In genomic region chr13:51771418-51772104, GRCh38 we compare ENCODE assay signal across 17 cellular contexts. TPM values are rescaled to one million over a fixed set of nuclear protein-coding genes. Genes with fewer than 3 reads are reported as not detected.
DNase-seq lines count a peak whose midpoint lies in the region; ATAC-seq and TF ChIP-seq lines count a peak whose summit lies in the region.
"Had no signal": no experiment of that assay in that cellular context is flagged by ENCODE, and none has a peak within 500 bp of the region (broad histone marks: within the 10 kb centered on the region; RNA-seq: fewer than 3 reads in every experiment).

No MANE protein-coding gene starts in this region.

- DNase-seq in heart right ventricle (no peak), Right ventricle myocardium superior (no peak), lung (ENCODE audit: low spot score) (no peak), uterus (no peak), SIG-M5 treated with dmso at 0.1 percent for 504 hours (lab: John Stamatoyannopoulos, UW; ENCODE audit: unreplicated experiment) (no peak), H4 (ENCODE audit: low spot score) (no peak)
- DNase-seq: activated CD4-positive, alpha-beta T cell treated with anti-CD3 and anti-CD28 coated beads, Interleukin-2, amount 50 U/mL, for 4 hours; activated effector memory CD4-positive, alpha-beta T cell treated with Interleukin-2 at 50 U/mL for 16 hours; GM23248; IMR-90; NCI-H1048; NCI-H226; retina had no signal

- intact Hi-C loops in heart right ventricle (cut with DNase I) = no loop called here
- intact Hi-C loops in Right ventricle myocardium superior (cut with DNase I) = no loop called here
- intact Hi-C loops in uterus (cut with DNase I; ENCODE audit: low total_unique reads) = no loop called here

- no peak for TF ChIP-seq POLR2A in uterus (IDR thresholded peaks at IDR 0.05)
- TF ChIP-seq POLR2A in gastroesophageal sphincter (IDR thresholded peaks at IDR 0.05) = no peak

- no peaks in the 10 kb centered on the region for H3K27me3 Mint-ChIP-seq in activated T-helper 17 cell treated with anti-CD3 and anti-CD28 coated beads, Interleukin-2, amount 50 U/mL, for 72 hours

- H3K4me1 ChIP-seq in heart right ventricle (peaks cover 9 to 34% (median 24%) of the 10 kb centered on the region in 9 donors), lung (ENCODE audit: control insufficient read depth in 2 of 2, insufficient read depth in 2 of 2, low read length in 2 of 2) (peaks cover 8 to 9% of the 10 kb centered on the region in 2 donors), uterus (peaks cover 9 to 10% of the 10 kb centered on the region in 2 donors), gastroesophageal sphincter (peaks cover 0 to 30% (median 10%) of the 10 kb centered on the region in 3 donors)
- H3K4me1 ChIP-seq: SJSA1 had no signal

- H3K27ac ChIP-seq in heart right ventricle (peak overlapping the region in 1 of 10 donors; percentile 17), lung (ENCODE audit: low read depth in 1 of 2, low read length in 1 of 2) (no peak overlapping the region), uterus (peak overlapping the region; percentile 92 to 96), gastroesophageal sphincter (peak overlapping the region in 2 of 4 donors; percentile 80 to 81)
- H3K27ac ChIP-seq: GM23248, SJSA1, upper lobe of left lung had no signal

- peaks cover 0 to 23% (median 0%) of the 10 kb centered on the region in 9 donors for H3K36me3 ChIP-seq in heart right ventricle
- peaks cover 0 to 16% of the 10 kb centered on the region in 2 donors for H3K36me3 ChIP-seq in lung (ENCODE audit: control insufficient read depth in 2 of 2, insufficient read depth in 2 of 2, low read length in 2 of 2)
- H3K36me3 ChIP-seq in uterus = no peaks in the 10 kb centered on the region
- H3K36me3 ChIP-seq in gastroesophageal sphincter = peaks cover 0 to 61% of the 10 kb centered on the region in 2 donors

- no peaks in the 10 kb centered on the region for H3K4me1 Mint-ChIP-seq in activated T-helper 17 cell treated with anti-CD3 and anti-CD28 coated beads, Interleukin-2, amount 50 U/mL, for 72 hours

- peaks cover 15% of the 10 kb centered on the region for H3K36me3 Mint-ChIP-seq in activated T-helper 17 cell treated with anti-CD3 and anti-CD28 coated beads, Interleukin-2, amount 50 U/mL, for 72 hours (ENCODE audit: low read depth)

- H3K9me3 ChIP-seq in heart right ventricle (no peaks in the 10 kb centered on the region), lung (ENCODE audit: control insufficient read depth in 2 of 2, insufficient read depth in 1 of 2, low read length in 1 of 2) (no peaks in the 10 kb centered on the region), uterus (no peaks in the 10 kb centered on the region), gastroesophageal sphincter (no peaks in the 10 kb centered on the region)
- H3K9me3 ChIP-seq: SJSA1, upper lobe of left lung had no signal

- no peaks in the 10 kb centered on the region for H3K27me3 ChIP-seq in heart right ventricle
- no peaks in the 10 kb centered on the region for H3K27me3 ChIP-seq in lung (ENCODE audit: control insufficient read depth, insufficient read depth)
- no peaks in the 10 kb centered on the region for H3K27me3 ChIP-seq in uterus
- H3K27me3 ChIP-seq in gastroesophageal sphincter = no peaks in the 10 kb centered on the region
- H3K27me3 ChIP-seq: SJSA1, upper lobe of left lung had no signal

- H3K4me3 Mint-ChIP-seq in activated T-helper 17 cell treated with anti-CD3 and anti-CD28 coated beads, Interleukin-2, amount 50 U/mL, for 72 hours = no peak overlapping the region

- H3K4me3 ChIP-seq in heart right ventricle = no peak overlapping the region
- no peak overlapping the region for H3K4me3 ChIP-seq in lung
- H3K4me3 ChIP-seq in uterus = no peak overlapping the region
- H3K4me3 ChIP-seq in gastroesophageal sphincter = no peak overlapping the region
- H3K4me3 ChIP-seq: GM23248, SJSA1, upper lobe of left lung had no signal

- TF ChIP-seq EP300 in gastroesophageal sphincter (IDR thresholded peaks at IDR 0.05) = no peak

- ATAC-seq in heart right ventricle = peak in 5 of 8 donors; percentile 30 to 50 (median 43)
- no peak for ATAC-seq in Right ventricle myocardium superior (ENCODE audit: poor library complexity)
- no peak for ATAC-seq in activated T-helper 17 cell treated with anti-CD3 and anti-CD28 coated beads, Interleukin-2, amount 50 U/mL, for 72 hours (replicated peaks)
- peak; percentile 25 for ATAC-seq in lung (ENCODE audit: insufficient read depth, low FRiP score)
- no peak for ATAC-seq in gastroesophageal sphincter

- peak overlapping the region; percentile 65 for H3K27ac Mint-ChIP-seq in activated T-helper 17 cell treated with anti-CD3 and anti-CD28 coated beads, Interleukin-2, amount 50 U/mL, for 72 hours

- WGBS in heart right ventricle, 2 donors = 82 to 86% methylated on average over 17 of the region's 17 CpGs
- 89 to 92% methylated on average over 17 of the region's 17 CpGs for WGBS in lung, 2 donors
- 97 to 100% methylated on average over 2 to 5 of the region's 17 CpGs for WGBS in gastroesophageal sphincter (ENCODE audit: low coverage in 1 of 2), 2 donors

- peak in 2 of 9 donors; percentile 16 to 17 for TF ChIP-seq CTCF in heart right ventricle (IDR thresholded peaks at IDR 0.05)
- no peak for TF ChIP-seq CTCF in lung (IDR thresholded peaks at IDR 0.05; ENCODE audit: control extremely low read depth, extremely low read depth)
- TF ChIP-seq CTCF in uterus (IDR thresholded peaks at IDR 0.05) = no peak
- TF ChIP-seq CTCF in gastroesophageal sphincter (IDR thresholded peaks at IDR 0.05) = no peak

- H3K9me3 Mint-ChIP-seq in activated T-helper 17 cell treated with anti-CD3 and anti-CD28 coated beads, Interleukin-2, amount 50 U/mL, for 72 hours = no peaks in the 10 kb centered on the region

RNA-seq across cellular contexts. Expression of gene DHRS12, which starts 32.4 kb away (rescaled TPM):
- total RNA-seq in heart right ventricle (10 to 100 TPM in 6 of 10 donors, 1 to 10 TPM in 4; 8.6 to 14.0 (median 10.3) TPM), Right ventricle myocardium superior (10.4 TPM), lung (10 to 100 TPM in 1 of 2 donors, 1 to 10 TPM in 1; 8.5 to 14.1 TPM), uterus (10 to 100 TPM in 1 of 4 donors, 1 to 10 TPM in 3; 5.4 to 18.8 (median 8.5) TPM), gastroesophageal sphincter (10 to 100 TPM in 3 of 4 donors, 1 to 10 TPM in 1; 9.2 to 23.3 (median 19.2) TPM)
- polyA plus RNA-seq in heart right ventricle (10 to 100 TPM in 1 of 2 donors, 1 to 10 TPM in 1; 5.5 to 20.6 TPM), lung (10 to 100 TPM in 1 of 2 donors, 1 to 10 TPM in 1; 9.8 to 17.9 TPM)
- total RNA-seq in activated T-helper 17 cell treated with anti-CD3 and anti-CD28 coated beads, Interleukin-2, amount 50 U/mL, for 72 hours = 1 to 10 TPM; 5.0 to 9.6 TPM
- total RNA-seq in H4 (2014; rRNA removed; shearing (Covaris generic)) = 0.27 and 2.7 TPM in 2 replicates

Comparison
In these comparisons a context has a peak if more than half of its experiments do, and no peak if none do; other contexts are left out.
1. ATAC-seq: peak in heart right ventricle (5 of 8) and lung (single experiment); none in Right ventricle myocardium superior (single experiment), activated T-helper 17 cell treated with anti-CD3 and anti-CD28 coated beads, Interleukin-2, amount 50 U/mL, for 72 hours (single experiment) and gastroesophageal sphincter (single experiment).
2. H3K27ac ChIP-seq: peak in uterus (2 of 2); none in lung (0 of 2).